17 cellular contexts compared by ENCODE assay signal in genomic region chr7:48458701-48459509, GRCh38.
"Had no signal": no experiment of that assay in that cellular context is flagged by ENCODE, and none has a peak within 500 bp of the region (broad histone marks: within the 10 kb centered on the region; RNA-seq: fewer than 3 reads in every experiment).

No MANE protein-coding gene starts in this region.

- H3K36me3 ChIP-seq: heart left ventricle, left lung, ovary, stomach, thoracic aorta had no signal

- H3K27me3 ChIP-seq: heart left ventricle, left lung, ovary, stomach had no signal

- H3K9me3 ChIP-seq: heart left ventricle, left lung, ovary, thoracic aorta had no signal

- DNase-seq: activated CD4-positive, alpha-beta T cell treated with anti-CD3 and anti-CD28 coated beads, Interleukin-2, amount 50 U/mL, for 4 hours; activated effector memory CD4-positive, alpha-beta T cell treated with anti-CD3 and anti-CD28 coated beads, Interleukin-2, amount 50 U/mL, for 16 hours; activated naive CD8-positive, alpha-beta T cell treated with anti-CD3 and anti-CD28 coated beads for 36 hours; activated T-cell treated with anti-CD3 and anti-CD28 coated beads, Interleukin-2, amount 50 U/mL, for 4 hours; aorta; foreskin melanocyte; heart left ventricle; islet precursor cell; left lung; mesenchymal stem cell; ovary; stimulated activated CD4-positive, alpha-beta T cell treated with anti-CD3 and anti-CD28 coated beads, Interleukin-12 subunit alpha, Interleukin-12 subunit beta, amount 100 ng/mL, for 4 hours; stomach; T-helper 2 cell had no signal

- H3K4me1 ChIP-seq: heart left ventricle, left lung, stomach had no signal

- FAIRE-seq: endometrium, urothelium cell line had no signal

- ATAC-seq: activated T-cell treated with anti-CD3 and anti-CD28 coated beads, Interleukin-2, amount 50 U/mL, for 4 hours; heart left ventricle; left lung had no signal

- H3K4me3 ChIP-seq: heart left ventricle, left lung, ovary, stomach, thoracic aorta had no signal

- H3K27ac ChIP-seq: heart left ventricle, left lung, ovary, stomach, thoracic aorta had no signal
